ENCODE assay signal across 23 cellular contexts in the genomic region with DNA sequence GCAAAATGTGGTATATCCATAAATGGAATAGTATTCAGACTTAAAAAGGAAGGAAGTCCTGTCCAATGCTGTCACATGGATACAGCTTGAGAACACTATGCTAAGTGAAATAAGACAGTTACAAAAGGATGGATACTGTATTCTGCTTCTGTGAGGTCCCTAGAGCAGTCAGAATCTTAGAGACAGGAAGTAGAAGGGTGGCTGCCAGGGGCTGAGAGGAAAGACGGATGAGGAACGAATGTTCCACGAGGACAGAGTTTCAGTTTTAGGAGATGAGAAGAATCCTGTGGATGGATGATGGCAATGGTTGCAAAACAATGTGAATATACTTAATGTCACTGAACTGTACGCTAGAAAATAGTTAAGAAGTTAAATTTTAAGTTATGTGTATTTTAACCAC. TPM values are rescaled to one million over a fixed set of nuclear protein-coding genes. Genes with fewer than 3 reads are reported as not detected.
A peak's percentile ranks its signal among the peaks of the same experiment; 100 is the strongest.
DNase-seq lines count a peak whose midpoint lies in the region; ATAC-seq lines count a peak whose summit lies in the region.
"Had no signal": no experiment of that assay in that cellular context is flagged by ENCODE, and none has a peak within 500 bp of the region (broad histone marks: within the 10 kb centered on the region; RNA-seq: fewer than 3 reads in every experiment).

No MANE protein-coding gene starts in this region.

- H3K36me3 ChIP-seq in thymus (ENCODE audit: control insufficient read depth, insufficient read depth) = no peaks in the 10 kb centered on the region
- H3K36me3 ChIP-seq: suprapubic skin had no signal

- peak; percentile 25 for DNase-seq in stimulated activated CD4-positive, alpha-beta T cell treated with anti-CD3 and anti-CD28 coated beads, Interleukin-4, amount 100 ng/mL, for 24 hours
- no peak for DNase-seq in stimulated activated CD4-positive, alpha-beta T cell treated with anti-CD3 and anti-CD28 coated beads, Interleukin-12 subunit alpha, Interleukin-12 subunit beta, amount 100 ng/mL, for 4 hours
- DNase-seq in OCI-M1 (lab: John Stamatoyannopoulos, UW) = peak; percentile 19
- DNase-seq in activated naive CD8-positive, alpha-beta T cell treated with anti-CD3 and anti-CD28 coated beads for 36 hours = no peak
- DNase-seq: activated gamma-delta T cell; AML-193; DMS 273 treated with DMSO at 0.1 percent for 48 hours; foreskin fibroblast; HFFc6; hippocampal formation; Karpas-422; mammary epithelial cell; NCI-H1105 treated with DMSO at 0.1 percent for 48 hours; NCI-H69; SIG-M5; stimulated activated CD4-positive, alpha-beta T cell treated with anti-CD3 and anti-CD28 coated beads, Interleukin-2, amount 100 ng/mL, for 48 hours had no signal

- peak overlapping the region; percentile 29 for H3K4me3 ChIP-seq in thymus (ENCODE audit: low read length)
- H3K4me3 ChIP-seq: coronary artery, suprapubic skin had no signal

- peak overlapping the region; percentile 79 for H3K27ac Mint-ChIP-seq in activated naive CD8-positive, alpha-beta T cell treated with anti-CD3 and anti-CD28 coated beads for 36 hours
- H3K27ac Mint-ChIP-seq: brain, HFFc6 had no signal

- H3K4me1 ChIP-seq in thymus (ENCODE audit: control insufficient read depth, insufficient read depth, low read length) = peaks cover 42% of the 10 kb centered on the region

- WGBS in thymus = 6% methylated on average over 4 of the region's 4 CpGs

- peaks cover 53% of the 10 kb centered on the region for H3K4me1 Mint-ChIP-seq in activated naive CD8-positive, alpha-beta T cell treated with anti-CD3 and anti-CD28 coated beads for 36 hours

- no peaks in the 10 kb centered on the region for H3K27me3 ChIP-seq in thymus (ENCODE audit: control insufficient read depth, insufficient read depth)

- peak overlapping the region; percentile 63 for H3K4me3 Mint-ChIP-seq in activated naive CD8-positive, alpha-beta T cell treated with anti-CD3 and anti-CD28 coated beads for 36 hours
- H3K4me3 Mint-ChIP-seq: HFFc6 had no signal

- no peaks in the 10 kb centered on the region for H3K9me3 Mint-ChIP-seq in activated naive CD8-positive, alpha-beta T cell treated with anti-CD3 and anti-CD28 coated beads for 36 hours
- H3K9me3 Mint-ChIP-seq: HFFc6 had no signal

- H3K27ac ChIP-seq in thymus (ENCODE audit: low read depth) = peak overlapping the region; percentile 36
- H3K27ac ChIP-seq: coronary artery, suprapubic skin had no signal

- no peaks in the 10 kb centered on the region for H3K27me3 Mint-ChIP-seq in activated naive CD8-positive, alpha-beta T cell treated with anti-CD3 and anti-CD28 coated beads for 36 hours

- no peak for ATAC-seq in GM21515 (IDR thresholded peaks at IDR 0.05; ENCODE audit: unreplicated experiment)
- no peak for ATAC-seq in HG02763 (IDR thresholded peaks at IDR 0.05; ENCODE audit: unreplicated experiment)
- no peak for ATAC-seq in HG02870 (IDR thresholded peaks at IDR 0.05; ENCODE audit: unreplicated experiment)

- peaks cover 28% of the 10 kb centered on the region for H3K36me3 Mint-ChIP-seq in activated naive CD8-positive, alpha-beta T cell treated with anti-CD3 and anti-CD28 coated beads for 36 hours
- H3K36me3 Mint-ChIP-seq: brain had no signal

- no peaks in the 10 kb centered on the region for H3K9me3 ChIP-seq in thymus (ENCODE audit: control insufficient read depth)
- H3K9me3 ChIP-seq: suprapubic skin had no signal

RNA-seq across cellular contexts. Expression of gene PRKCQ, which starts 3.8 kb away (rescaled TPM):
- total RNA-seq in activated naive CD8-positive, alpha-beta T cell treated with anti-CD3 and anti-CD28 coated beads for 36 hours = 10 to 100 TPM; 44.9 to 45.9 TPM
- 18.1 TPM for polyA plus RNA-seq in thymus
- total RNA-seq: HFFc6 had no signal

Comparison
In these comparisons a context has a peak if more than half of its experiments do, and no peak if none do; other contexts are left out.
1. DNase-seq: peak in stimulated activated CD4-positive, alpha-beta T cell treated with anti-CD3 and anti-CD28 coated beads, Interleukin-4, amount 100 ng/mL, for 24 hours (single experiment) and OCI-M1 (single experiment); none in stimulated activated CD4-positive, alpha-beta T cell treated with anti-CD3 and anti-CD28 coated beads, Interleukin-12 subunit alpha, Interleukin-12 subunit beta, amount 100 ng/mL, for 4 hours (single experiment) and activated naive CD8-positive, alpha-beta T cell treated with anti-CD3 and anti-CD28 coated beads for 36 hours (single experiment).